Comparison of ENCODE assay signal across 2 cellular contexts in the genomic region with DNA sequence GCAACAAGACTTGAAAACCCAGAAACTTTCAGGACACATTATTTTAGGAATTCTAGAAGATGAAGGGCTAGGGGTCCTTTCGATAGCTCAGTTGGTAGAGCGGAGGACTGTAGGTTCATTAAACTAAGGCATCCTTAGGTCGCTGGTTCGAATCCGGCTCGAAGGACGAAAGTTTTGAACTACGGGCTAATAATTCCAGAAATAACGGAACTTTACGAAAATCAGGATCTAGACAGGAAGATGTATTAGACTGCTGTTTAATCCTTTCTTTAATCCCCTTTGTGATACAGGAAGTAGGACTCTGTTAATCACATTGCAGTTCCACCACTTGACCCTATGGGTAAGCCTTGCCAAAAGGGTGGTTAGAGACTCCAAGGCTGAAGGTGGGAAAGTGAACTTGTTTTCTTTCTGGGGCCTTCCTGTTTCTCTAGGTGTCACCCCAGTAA.
TF ChIP-seq lines count a peak whose summit lies in the region.

No MANE protein-coding gene starts in this region.

TF ChIP-seq in GM23338, 12 proteins besides CTCF, POLR2A, EP300 and RAD21:
- TF ChIP-seq EZH2phosphoT487 (IDR thresholded peaks at IDR 0.05; ENCODE audit: unreplicated experiment): no peak
- TF ChIP-seq ZNF114 (CRISPR knock-in tag; IDR thresholded peaks at IDR 0.05): no peak

TF ChIP-seq in endothelial cell of umbilical vein, 7 proteins besides CTCF, POLR2A, EP300 and RAD21:
- TF ChIP-seq JUN (IDR thresholded peaks at IDR 0.05; ENCODE audit: borderline replicate concordance, insufficient read depth, insufficient read length, low read depth) (no peak), GATA2 (IDR thresholded peaks at IDR 0.05; ENCODE audit: insufficient read depth, insufficient read length, low read depth, low read length) (no peak)
TF ChIP-seq in endothelial cell of umbilical vein: peak in this region for 0.
